24 cellular contexts compared by ENCODE assay signal in genomic region chr2:25504266-25504665, GRCh38.
A peak's percentile ranks its signal among the peaks of the same experiment; 100 is the strongest.
DNase-seq lines count a peak whose midpoint lies in the region; ATAC-seq, FAIRE-seq and TF ChIP-seq lines count a peak whose summit lies in the region.
"Had no signal": no experiment of that assay in that cellular context is flagged by ENCODE, and none has a peak within 500 bp of the region (broad histone marks: within the 10 kb centered on the region; RNA-seq: fewer than 3 reads in every experiment).

No MANE protein-coding gene starts in this region.

- no peak overlapping the region for H2AFZ ChIP-seq in GM12878 (ENCODE audit: control insufficient read depth, low read depth, low read length)
- H2AFZ ChIP-seq: GM23338 had no signal

- H3K9me3 ChIP-seq in HEK293 (ENCODE audit: control insufficient read depth, insufficient read depth, low read depth, low read length) (no peaks in the 10 kb centered on the region), GM12878 (replicated peaks; ENCODE audit: control insufficient read depth, insufficient read depth, low read length) (no peaks in the 10 kb centered on the region)
- H3K9me3 ChIP-seq: BE2C; BLaER1 treated with 17β-estradiol and CSF1 and Interleukin-3, amounts not matched to agents 10 nM and 100 nM had no signal

- no peak overlapping the region for H3K9ac ChIP-seq in GM12878 (ENCODE audit: control insufficient read depth, insufficient read depth, low read length)
- H3K9ac ChIP-seq: BLaER1 treated with 17β-estradiol and CSF1 and Interleukin-3, amounts not matched to agents 10 nM and 100 nM had no signal

- 100% methylated on average over 2 of the region's 2 CpGs for WGBS in GM12878 (ENCODE audit: insufficient coverage, insufficient replicate concordance, low lambda C conversion rate, missing lambda C conversion rate)

- RAD21 ChIA-PET in GM12878 (lab: Charles Lee; ENCODE audit: unreplicated experiment): no interaction called here

- TF ChIP-seq CTCF in activated CD8-positive, alpha-beta T cell treated with anti-CD3 and anti-CD28 coated beads for 36 hours (IDR thresholded peaks at IDR 0.05): peak; percentile 22
- TF ChIP-seq CTCF in HEK293 (tag by site-specific recombination; IDR thresholded peaks at IDR 0.05): no peak
- no peak for TF ChIP-seq CTCF in GM12878 (IDR thresholded peaks at IDR 0.05 in 2 of 3, conservative IDR thresholded peaks at IDR 0.05 in 1 of 3; ENCODE audit: control insufficient read depth in 2 of 3, extremely low read depth in 1 of 3, insufficient read depth in 1 of 3, low read depth in 3 of 3, low read length in 3 of 3)

- H3K27ac ChIP-seq in HEK293 (ENCODE audit: extremely low read depth, low read depth, low read length) (no peak overlapping the region), GM12878 (ENCODE audit: control insufficient read depth, insufficient read depth) (no peak overlapping the region)
- H3K27ac ChIP-seq: 22Rv1; BLaER1 treated with 17β-estradiol and CSF1 and Interleukin-3, amounts not matched to agents 10 nM and 100 nM had no signal

- H3K79me2 ChIP-seq in GM12878 (ENCODE audit: control insufficient read depth, insufficient read depth, low read length): no peaks in the 10 kb centered on the region

- no peak for TF ChIP-seq POLR2A in GM12878 (IDR thresholded peaks at IDR 0.05; ENCODE audit: low read depth, low read length)

- H3K27me3 ChIP-seq in GM12878 (replicated peaks in 1 of 2; ENCODE audit: control insufficient read depth in 2 of 2, insufficient read depth in 2 of 2, low read length in 1 of 2): no peaks in the 10 kb centered on the region
- H3K27me3 ChIP-seq: BE2C; BLaER1 treated with 17β-estradiol and CSF1 and Interleukin-3, amounts not matched to agents 10 nM and 100 nM had no signal

- no peak for TF ChIP-seq EP300 in GM12878 (IDR thresholded peaks at IDR 0.05; ENCODE audit: borderline replicate concordance in 1 of 2, control insufficient read depth in 1 of 2, low read depth in 2 of 2, low read length in 2 of 2)

- intact Hi-C loops in activated CD8-positive, alpha-beta T cell treated with anti-CD3 and anti-CD28 coated beads for 36 hours (cut with micrococcal nuclease): no loop called here
- intact Hi-C loops in GM12878 (cut with micrococcal nuclease; ENCODE audit: unreplicated experiment): no loop called here
- intact Hi-C loops in dendritic cell treated with granulocyte-macrophage colony-stimulating factor and Interleukin-4, amounts not matched to agents 40 ng/mL and 50 ng/mL, for 4 days (cut with micrococcal nuclease): no loop called here

- no peak for ATAC-seq in activated CD8-positive, alpha-beta T cell treated with anti-CD3 and anti-CD28 coated beads for 36 hours
- no peak for ATAC-seq in activated CD8-positive, alpha-beta T cell treated with anti-CD3 and anti-CD28 coated beads, Interleukin-2, amount 10 ng/mL, durations not matched to agents 7 days and 5 days
- no peak for ATAC-seq in GM12878
- ATAC-seq: GM23338, HCT116 had no signal

- peaks cover 1% of the 10 kb centered on the region for H3K4me1 Mint-ChIP-seq in activated CD8-positive, alpha-beta T cell treated with anti-CD3 and anti-CD28 coated beads for 36 hours (ENCODE audit: low read depth)
- no peaks in the 10 kb centered on the region for H3K4me1 Mint-ChIP-seq in activated CD8-positive, alpha-beta T cell treated with anti-CD3 and anti-CD28 coated beads, Interleukin-2, amount 10 ng/mL, durations not matched to agents 7 days and 5 days (ENCODE audit: low read depth)
- no peaks in the 10 kb centered on the region for H3K4me1 Mint-ChIP-seq in dendritic cell treated with granulocyte-macrophage colony-stimulating factor and Interleukin-4, amounts not matched to agents 40 ng/mL and 50 ng/mL, for 4 days (ENCODE audit: low read depth)
- no peaks in the 10 kb centered on the region for H3K4me1 Mint-ChIP-seq in immature natural killer cell
- H3K4me1 Mint-ChIP-seq: CD14-positive monocyte; CD8-positive, alpha-beta memory T cell; H9 had no signal

- no TSS peak for BruUV-seq in GM12878 (replicated peaks; lab: Mats Ljungman, UMichigan)

- no peak for TF ChIP-seq RAD21 in GM12878 (IDR thresholded peaks at IDR 0.05; ENCODE audit: insufficient read depth, low read depth, low read length)

- H3K4me1 ChIP-seq in HEK293 (ENCODE audit: control insufficient read depth, insufficient read depth, low read length): no peaks in the 10 kb centered on the region
- H3K4me1 ChIP-seq in GM12878 (ENCODE audit: control insufficient read depth, insufficient read depth, low read length): no peaks in the 10 kb centered on the region
- H3K4me1 ChIP-seq: BE2C; BLaER1 treated with 17β-estradiol and CSF1 and Interleukin-3, amounts not matched to agents 10 nM and 100 nM had no signal

- no peak overlapping the region for H3K27ac Mint-ChIP-seq in activated CD8-positive, alpha-beta T cell treated with anti-CD3 and anti-CD28 coated beads for 36 hours
- no peak overlapping the region for H3K27ac Mint-ChIP-seq in activated CD8-positive, alpha-beta T cell treated with anti-CD3 and anti-CD28 coated beads, Interleukin-2, amount 10 ng/mL, durations not matched to agents 7 days and 5 days
- H3K27ac Mint-ChIP-seq in dendritic cell treated with granulocyte-macrophage colony-stimulating factor and Interleukin-4, amounts not matched to agents 40 ng/mL and 50 ng/mL, for 4 days: peak overlapping the region; percentile 35
- H3K27ac Mint-ChIP-seq in immature natural killer cell: no peak overlapping the region
- H3K27ac Mint-ChIP-seq: CD4-positive, alpha-beta T cell; GM23338; H9; HFFc6 had no signal

- CTCF ChIA-PET in activated CD8-positive, alpha-beta T cell treated with anti-CD3 and anti-CD28 coated beads for 36 hours (lab: Charles Lee): interaction anchor here (0.7 kb wide), 1 partner anchor 142 kb away, joined by 3 read pairs; no protein-coding TSS in a partner anchor
- CTCF ChIA-PET in activated CD8-positive, alpha-beta T cell treated with anti-CD3 and anti-CD28 coated beads, Interleukin-2, amount 10 ng/mL, durations not matched to agents 7 days and 5 days (lab: Charles Lee): no interaction called here
- CTCF ChIA-PET in HEK293 (lab: Yijun Ruan, JAX): interaction anchor here (2.3 kb wide), 1 partner anchor 128 kb away, joined by 5 read pairs; no protein-coding TSS in a partner anchor
- CTCF ChIA-PET in GM12878 (lab: Yijun Ruan, JAX): no interaction called here

- H4K20me1 ChIP-seq in GM12878 (ENCODE audit: control insufficient read depth, insufficient read depth): no peaks in the 10 kb centered on the region
- H4K20me1 ChIP-seq: BLaER1 treated with 17β-estradiol and CSF1 and Interleukin-3, amounts not matched to agents 10 nM and 100 nM had no signal

- H3K4me2 ChIP-seq in GM12878 (ENCODE audit: control insufficient read depth, insufficient read depth): no peak overlapping the region
- H3K4me2 ChIP-seq: BLaER1 treated with 17β-estradiol and CSF1 and Interleukin-3, amounts not matched to agents 10 nM and 100 nM; GM23338 had no signal

- no peaks in the 10 kb centered on the region for H3K9me3 Mint-ChIP-seq in activated CD8-positive, alpha-beta T cell treated with anti-CD3 and anti-CD28 coated beads for 36 hours
- H3K9me3 Mint-ChIP-seq in activated CD8-positive, alpha-beta T cell treated with anti-CD3 and anti-CD28 coated beads, Interleukin-2, amount 10 ng/mL, durations not matched to agents 7 days and 5 days (ENCODE audit: insufficient read depth): no peaks in the 10 kb centered on the region
- no peaks in the 10 kb centered on the region for H3K9me3 Mint-ChIP-seq in dendritic cell treated with granulocyte-macrophage colony-stimulating factor and Interleukin-4, amounts not matched to agents 40 ng/mL and 50 ng/mL, for 4 days
- no peaks in the 10 kb centered on the region for H3K9me3 Mint-ChIP-seq in immature natural killer cell
- H3K9me3 Mint-ChIP-seq: CD14-positive monocyte; CD4-positive, alpha-beta T cell; CD8-positive, alpha-beta memory T cell; GM23338; H9; HFFc6 had no signal

- FAIRE-seq in GM12878 (lab: Jason Lieb, UNC): no peak
- FAIRE-seq: A204.1, D721Med, GM12892 had no signal

- no peak overlapping the region for H3K4me3 Mint-ChIP-seq in activated CD8-positive, alpha-beta T cell treated with anti-CD3 and anti-CD28 coated beads for 36 hours
- H3K4me3 Mint-ChIP-seq in activated CD8-positive, alpha-beta T cell treated with anti-CD3 and anti-CD28 coated beads, Interleukin-2, amount 10 ng/mL, durations not matched to agents 7 days and 5 days: no peak overlapping the region
- no peak overlapping the region for H3K4me3 Mint-ChIP-seq in dendritic cell treated with granulocyte-macrophage colony-stimulating factor and Interleukin-4, amounts not matched to agents 40 ng/mL and 50 ng/mL, for 4 days
- no peak overlapping the region for H3K4me3 Mint-ChIP-seq in immature natural killer cell
- H3K4me3 Mint-ChIP-seq: CD14-positive monocyte; CD4-positive, alpha-beta T cell; CD8-positive, alpha-beta memory T cell; GM23338; H9; HFFc6 had no signal

- in situ Hi-C loops in GM12878 (cut with MboI): no loop called here

- no peaks in the 10 kb centered on the region for H3K36me3 Mint-ChIP-seq in activated CD8-positive, alpha-beta T cell treated with anti-CD3 and anti-CD28 coated beads for 36 hours (ENCODE audit: low read depth)
- H3K36me3 Mint-ChIP-seq in activated CD8-positive, alpha-beta T cell treated with anti-CD3 and anti-CD28 coated beads, Interleukin-2, amount 10 ng/mL, durations not matched to agents 7 days and 5 days (ENCODE audit: low read depth): no peaks in the 10 kb centered on the region
- no peaks in the 10 kb centered on the region for H3K36me3 Mint-ChIP-seq in dendritic cell treated with granulocyte-macrophage colony-stimulating factor and Interleukin-4, amounts not matched to agents 40 ng/mL and 50 ng/mL, for 4 days (ENCODE audit: low read depth)
- peaks cover 0 to 5% (median under 1%) of the 10 kb centered on the region in 3 donors for H3K36me3 Mint-ChIP-seq in immature natural killer cell
- H3K36me3 Mint-ChIP-seq: CD14-positive monocyte had no signal

- H3K36me3 ChIP-seq in HEK293 (ENCODE audit: control insufficient read depth in 2 of 2, insufficient read depth in 1 of 2, low read length in 2 of 2) (no peaks in the 10 kb centered on the region; a peak in 1 of 3 replicates), GM12878 (ENCODE audit: control insufficient read depth in 2 of 2, insufficient read depth in 2 of 2, low read length in 1 of 2) (no peaks in the 10 kb centered on the region)
- H3K36me3 ChIP-seq: BE2C; BLaER1 treated with 17β-estradiol and CSF1 and Interleukin-3, amounts not matched to agents 10 nM and 100 nM had no signal

- H3K27me3 Mint-ChIP-seq in activated CD8-positive, alpha-beta T cell treated with anti-CD3 and anti-CD28 coated beads for 36 hours: no peaks in the 10 kb centered on the region
- no peaks in the 10 kb centered on the region for H3K27me3 Mint-ChIP-seq in activated CD8-positive, alpha-beta T cell treated with anti-CD3 and anti-CD28 coated beads, Interleukin-2, amount 10 ng/mL, durations not matched to agents 7 days and 5 days (ENCODE audit: low read depth)
- H3K27me3 Mint-ChIP-seq in dendritic cell treated with granulocyte-macrophage colony-stimulating factor and Interleukin-4, amounts not matched to agents 40 ng/mL and 50 ng/mL, for 4 days: peaks cover 2% of the 10 kb centered on the region
- peaks cover 0 to 2% (median 1%) of the 10 kb centered on the region in 3 donors for H3K27me3 Mint-ChIP-seq in immature natural killer cell (ENCODE audit: low read depth in 3 of 3)
- H3K27me3 Mint-ChIP-seq: CD4-positive, alpha-beta T cell; CD8-positive, alpha-beta memory T cell had no signal

- POLR2A ChIA-PET in activated CD8-positive, alpha-beta T cell treated with anti-CD3 and anti-CD28 coated beads for 36 hours (lab: Charles Lee): no interaction called here
- POLR2A ChIA-PET in activated CD8-positive, alpha-beta T cell treated with anti-CD3 and anti-CD28 coated beads, Interleukin-2, amount 10 ng/mL, durations not matched to agents 7 days and 5 days (lab: Charles Lee): no interaction called here
- POLR2A ChIA-PET in HEK293 (lab: Yijun Ruan, JAX) (no interaction called here), GM12878 (lab: Charles Lee) (no interaction called here)

- DNase-seq in activated CD8-positive, alpha-beta T cell treated with anti-CD3 and anti-CD28 coated beads for 36 hours: no peak
- no peak for DNase-seq in activated CD8-positive, alpha-beta T cell treated with anti-CD3 and anti-CD28 coated beads, Interleukin-2, amount 10 ng/mL, durations not matched to agents 7 days and 5 days
- DNase-seq in GM12878 (ENCODE audit: low read depth, low spot score) (no peak), immature natural killer cell (no peak)
- DNase-seq in activated CD4-positive, CD25-positive, alpha-beta regulatory T cell treated with anti-CD3 and anti-CD28 coated beads, Interleukin-2, amount 50 U/mL, for 72 hours: no peak
- no peak for DNase-seq in activated CD8-positive, alpha-beta memory T cell treated with anti-CD3 and anti-CD28 coated beads for 24 hours
- DNase-seq: BE2C; CD4-positive, alpha-beta T cell; CD8-positive, alpha-beta memory T cell; DMS 273 treated with DMSO at 0.1 percent for 48 hours; DMS79 treated with DMSO at 0.1 percent for 48 hours; GF-D8; H9; HFFc6 had no signal

- SMC1A ChIA-PET in GM12878 (lab: Charles Lee; ENCODE audit: uncharacterized antibody, unreplicated experiment): interaction anchor here (0.7 to 1.1 kb wide), 3 partner anchors 23 to 277 kb away, joined by 3 to 4 read pairs (median 3); no protein-coding TSS in a partner anchor

- H3K4me3 ChIP-seq in HEK293 (ENCODE audit: low read depth, low read length) (no peak overlapping the region), GM12878 (no peak overlapping the region)
- H3K4me3 ChIP-seq: BLaER1 treated with 17β-estradiol and CSF1 and Interleukin-3, amounts not matched to agents 10 nM and 100 nM; GM23338 had no signal

Comparison
In these comparisons a context has a peak if more than half of its experiments do, and no peak if none do; other contexts are left out.
1. CTCF ChIA-PET loops: an anchor here in activated CD8-positive, alpha-beta T cell treated with anti-CD3 and anti-CD28 coated beads for 36 hours (0.7 kb wide) and HEK293 (2.3 kb wide); none called in activated CD8-positive, alpha-beta T cell treated with anti-CD3 and anti-CD28 coated beads, Interleukin-2, amount 10 ng/mL, durations not matched to agents 7 days and 5 days and GM12878.